In the genomic region with DNA sequence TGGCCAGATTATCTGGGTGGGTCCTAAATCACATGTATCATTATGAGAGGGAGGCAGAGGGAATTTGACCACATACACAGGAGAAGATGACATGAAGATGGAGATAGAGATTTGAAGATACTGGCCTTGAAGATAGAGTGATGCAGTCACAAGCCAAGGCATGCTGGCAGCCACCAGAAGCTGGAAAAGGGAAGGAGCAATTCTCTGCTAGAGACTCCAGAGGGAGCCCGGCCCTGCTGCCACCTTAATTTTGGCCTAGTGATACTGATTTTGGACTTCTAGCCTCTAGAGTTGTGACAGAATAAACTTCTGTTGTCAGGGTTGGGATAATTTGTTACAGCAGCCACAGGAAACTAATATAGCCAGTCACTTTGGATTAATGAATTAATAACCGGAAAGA, we compare ENCODE assay signal across 1 cellular context.
TF ChIP-seq lines count a peak whose summit lies in the region.

No MANE protein-coding gene starts in this region.

TF ChIP-seq in HepG2, 621 proteins besides CTCF, POLR2A, EP300 and RAD21:
- TF ChIP-seq, protein P1, sequence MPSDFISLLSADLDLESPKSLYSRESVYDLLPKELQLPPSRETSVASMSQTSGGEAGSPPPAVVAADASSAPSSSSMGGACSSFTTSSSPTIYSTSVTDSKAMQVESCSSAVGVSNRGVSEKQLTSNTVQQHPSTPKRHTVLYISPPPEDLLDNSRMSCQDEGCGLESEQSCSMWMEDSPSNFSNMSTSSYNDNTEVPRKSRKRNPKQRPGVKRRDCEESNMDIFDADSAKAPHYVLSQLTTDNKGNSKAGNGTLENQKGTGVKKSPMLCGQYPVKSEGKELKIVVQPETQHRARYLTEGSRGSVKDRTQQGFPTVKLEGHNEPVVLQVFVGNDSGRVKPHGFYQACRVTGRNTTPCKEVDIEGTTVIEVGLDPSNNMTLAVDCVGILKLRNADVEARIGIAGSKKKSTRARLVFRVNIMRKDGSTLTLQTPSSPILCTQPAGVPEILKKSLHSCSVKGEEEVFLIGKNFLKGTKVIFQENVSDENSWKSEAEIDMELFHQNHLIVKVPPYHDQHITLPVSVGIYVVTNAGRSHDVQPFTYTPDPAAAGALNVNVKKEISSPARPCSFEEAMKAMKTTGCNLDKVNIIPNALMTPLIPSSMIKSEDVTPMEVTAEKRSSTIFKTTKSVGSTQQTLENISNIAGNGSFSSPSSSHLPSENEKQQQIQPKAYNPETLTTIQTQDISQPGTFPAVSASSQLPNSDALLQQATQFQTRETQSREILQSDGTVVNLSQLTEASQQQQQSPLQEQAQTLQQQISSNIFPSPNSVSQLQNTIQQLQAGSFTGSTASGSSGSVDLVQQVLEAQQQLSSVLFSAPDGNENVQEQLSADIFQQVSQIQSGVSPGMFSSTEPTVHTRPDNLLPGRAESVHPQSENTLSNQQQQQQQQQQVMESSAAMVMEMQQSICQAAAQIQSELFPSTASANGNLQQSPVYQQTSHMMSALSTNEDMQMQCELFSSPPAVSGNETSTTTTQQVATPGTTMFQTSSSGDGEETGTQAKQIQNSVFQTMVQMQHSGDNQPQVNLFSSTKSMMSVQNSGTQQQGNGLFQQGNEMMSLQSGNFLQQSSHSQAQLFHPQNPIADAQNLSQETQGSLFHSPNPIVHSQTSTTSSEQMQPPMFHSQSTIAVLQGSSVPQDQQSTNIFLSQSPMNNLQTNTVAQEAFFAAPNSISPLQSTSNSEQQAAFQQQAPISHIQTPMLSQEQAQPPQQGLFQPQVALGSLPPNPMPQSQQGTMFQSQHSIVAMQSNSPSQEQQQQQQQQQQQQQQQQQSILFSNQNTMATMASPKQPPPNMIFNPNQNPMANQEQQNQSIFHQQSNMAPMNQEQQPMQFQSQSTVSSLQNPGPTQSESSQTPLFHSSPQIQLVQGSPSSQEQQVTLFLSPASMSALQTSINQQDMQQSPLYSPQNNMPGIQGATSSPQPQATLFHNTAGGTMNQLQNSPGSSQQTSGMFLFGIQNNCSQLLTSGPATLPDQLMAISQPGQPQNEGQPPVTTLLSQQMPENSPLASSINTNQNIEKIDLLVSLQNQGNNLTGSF (CRISPR knock-in tag; IDR thresholded peaks at IDR 0.05), result no peak
- TF ChIP-seq SMARCC2 (IDR thresholded peaks at IDR 0.05), result no peak
- TF ChIP-seq, protein P2, sequence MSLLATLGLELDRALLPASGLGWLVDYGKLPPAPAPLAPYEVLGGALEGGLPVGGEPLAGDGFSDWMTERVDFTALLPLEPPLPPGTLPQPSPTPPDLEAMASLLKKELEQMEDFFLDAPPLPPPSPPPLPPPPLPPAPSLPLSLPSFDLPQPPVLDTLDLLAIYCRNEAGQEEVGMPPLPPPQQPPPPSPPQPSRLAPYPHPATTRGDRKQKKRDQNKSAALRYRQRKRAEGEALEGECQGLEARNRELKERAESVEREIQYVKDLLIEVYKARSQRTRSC (CRISPR knock-in tag; IDR thresholded peaks at IDR 0.05; ENCODE audit: low read depth), result no peak
- TF ChIP-seq RFX1 (IDR thresholded peaks at IDR 0.05), result no peak
- TF ChIP-seq, protein P3, sequence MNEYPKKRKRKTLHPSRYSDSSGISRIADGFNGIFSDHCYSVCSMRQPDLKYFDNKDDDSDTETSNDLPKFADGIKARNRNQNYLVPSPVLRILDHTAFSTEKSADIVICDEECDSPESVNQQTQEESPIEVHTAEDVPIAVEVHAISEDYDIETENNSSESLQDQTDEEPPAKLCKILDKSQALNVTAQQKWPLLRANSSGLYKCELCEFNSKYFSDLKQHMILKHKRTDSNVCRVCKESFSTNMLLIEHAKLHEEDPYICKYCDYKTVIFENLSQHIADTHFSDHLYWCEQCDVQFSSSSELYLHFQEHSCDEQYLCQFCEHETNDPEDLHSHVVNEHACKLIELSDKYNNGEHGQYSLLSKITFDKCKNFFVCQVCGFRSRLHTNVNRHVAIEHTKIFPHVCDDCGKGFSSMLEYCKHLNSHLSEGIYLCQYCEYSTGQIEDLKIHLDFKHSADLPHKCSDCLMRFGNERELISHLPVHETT (CRISPR knock-in tag; conservative IDR thresholded peaks at IDR 0.05), result no peak
- no peak for TF ChIP-seq ZNF543 (CRISPR knock-in tag; IDR thresholded peaks at IDR 0.05)
- TF ChIP-seq ZNF496 (CRISPR knock-in tag; IDR thresholded peaks at IDR 0.05; ENCODE audit: insufficient replicate concordance), result no peak
TF ChIP-seq in HepG2: peak in this region for 0.
